In genomic region chr2:227420063-227421052, GRCh38 we compare ENCODE assay signal across 2 cellular contexts.
A peak's percentile ranks its signal among the peaks of the same experiment; 100 is the strongest.
TF ChIP-seq lines count a peak whose summit lies in the region.

No MANE protein-coding gene starts in this region.

TF ChIP-seq in A549, 52 proteins besides CTCF, POLR2A, EP300 and RAD21:
- TF ChIP-seq JUN (IDR thresholded peaks at IDR 0.05) (no peak), MAFK (IDR thresholded peaks at IDR 0.05; ENCODE audit: partially characterized antibody) (peak; percentile 39), MYC (IDR thresholded peaks at IDR 0.05; ENCODE audit: borderline replicate concordance, low read length) (no peak)
TF ChIP-seq in A549: peak in this region for 1.

TF ChIP-seq in K562, 482 proteins besides CTCF, POLR2A, EP300 and RAD21:
- TF ChIP-seq CBX2 (IDR thresholded peaks at IDR 0.05; ENCODE audit: insufficient read depth, low read length, poor library complexity, severe bottlenecking) (no peak), ZNF316 (IDR thresholded peaks at IDR 0.05) (peak; percentile 80), MAFG (tag; conservative IDR thresholded peaks at IDR 0.05) (peak; percentile 50), C11orf30 (IDR thresholded peaks at IDR 0.05; ENCODE audit: low read depth) (peak; percentile 46; the same call in 1 of the 2 replicates)
